In the genomic region with DNA sequence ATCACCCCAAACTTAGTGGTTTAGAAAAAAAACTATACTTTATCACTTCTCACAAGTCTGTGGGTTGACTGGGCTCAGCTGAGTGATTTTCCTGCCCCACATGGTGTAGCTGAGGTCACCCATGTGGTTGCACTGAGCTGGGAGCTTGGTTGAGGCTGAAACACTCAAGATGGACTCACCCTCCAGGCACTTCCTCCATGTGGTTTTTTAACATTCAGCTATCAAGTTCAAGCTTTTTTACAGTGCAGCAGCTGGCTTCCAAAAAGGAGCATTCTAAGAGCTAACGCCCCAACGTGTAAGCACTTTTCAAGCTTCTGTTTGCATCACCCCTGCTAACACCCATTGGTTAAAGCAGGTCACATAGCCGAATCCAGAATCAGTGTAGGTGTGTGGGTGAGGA, we compare ENCODE assay signal across 8 cellular contexts.
DNase-seq lines count a peak whose midpoint lies in the region; ATAC-seq lines count a peak whose summit lies in the region.

No MANE protein-coding gene starts in this region.

- H3K27ac ChIP-seq in aorta (ENCODE audit: low read depth in 1 of 2, low read length in 2 of 2): no peak overlapping the region
- no peak overlapping the region for H3K27ac ChIP-seq in right cardiac atrium (ENCODE audit: low read length)

- WGBS in aorta, 2 donors: 67 to 74% methylated on average over 3 of the region's 3 CpGs
- WGBS in right cardiac atrium: 56% methylated on average over 3 of the region's 3 CpGs

- H3K9me3 Mint-ChIP-seq in immature natural killer cell: peaks cover 3 to 18% (median 12%) of the 10 kb centered on the region in 6 donors

- H3K9me3 ChIP-seq in aorta (ENCODE audit: control insufficient read depth, low read length): no peaks in the 10 kb centered on the region
- H3K9me3 ChIP-seq in right cardiac atrium (ENCODE audit: control insufficient read depth, low read length): no peaks in the 10 kb centered on the region

- H3K27me3 Mint-ChIP-seq in immature natural killer cell (ENCODE audit: low read depth in 3 of 3): peaks cover 19 to 20% (median 19%) of the 10 kb centered on the region in 3 donors

- H3K36me3 Mint-ChIP-seq in immature natural killer cell: peaks cover 0 to 5% (median 0%) of the 10 kb centered on the region in 3 donors

- intact Hi-C loops in Right ventricle myocardium superior (cut with DNase I): no loop called here
- intact Hi-C loops in aorta (cut with DNase I): no loop called here
- intact Hi-C loops in right cardiac atrium (cut with DNase I): no loop called here

- peak overlapping the region; percentile 58 to 76 (median 67) for H3K4me3 Mint-ChIP-seq in immature natural killer cell

- H3K4me3 ChIP-seq in aorta (ENCODE audit: low read length in 2 of 2) (no peak overlapping the region), right cardiac atrium (ENCODE audit: low read length) (no peak overlapping the region)

- peak overlapping the region; percentile 55 to 85 (median 75) for H3K27ac Mint-ChIP-seq in immature natural killer cell

- ATAC-seq in HG03066 (IDR thresholded peaks at IDR 0.05; ENCODE audit: low read depth, unreplicated experiment) (peak; percentile 94), Right ventricle myocardium superior (ENCODE audit: poor library complexity) (no peak), aorta (ENCODE audit: low FRiP score) (no peak), right cardiac atrium (no peak)

- H3K27me3 ChIP-seq in aorta (ENCODE audit: control insufficient read depth in 1 of 2, insufficient read depth in 2 of 2, low read length in 1 of 2) (no peaks in the 10 kb centered on the region), right cardiac atrium (ENCODE audit: control insufficient read depth, insufficient read depth) (no peaks in the 10 kb centered on the region)

- H3K4me1 ChIP-seq in aorta (ENCODE audit: control insufficient read depth in 1 of 2, insufficient read depth in 2 of 2, low read length in 2 of 2) (no peaks in the 10 kb centered on the region), right cardiac atrium (ENCODE audit: control insufficient read depth, insufficient read depth, low read length) (no peaks in the 10 kb centered on the region)

- no peaks in the 10 kb centered on the region for H3K36me3 ChIP-seq in aorta (ENCODE audit: control insufficient read depth in 1 of 2, insufficient read depth in 2 of 2, low read length in 1 of 2)

- in situ Hi-C loops in SK-MEL-5 (cut with HindIII; ENCODE audit: low pct_unique_long_range_greater_than_20kb, low sequenced_read_pairs): no loop called here

- DNase-seq in stimulated activated CD4-positive, alpha-beta T cell treated with anti-CD3 and anti-CD28 coated beads, Interleukin-12 subunit alpha, Interleukin-12 subunit beta, amount 100 ng/mL, for 48 hours (ENCODE audit: low read depth in 2 of 3, low spot score in 1 of 3): peak; percentile 8 to 33 (median 23)
- no peak for DNase-seq in stimulated activated CD4-positive, alpha-beta T cell treated with anti-CD3 and anti-CD28 coated beads, Interleukin-4, amount 100 ng/mL, for 1 hour
- peak; percentile 11 for DNase-seq in SK-MEL-5 (ENCODE audit: low read depth, low spot score)
- DNase-seq in immature natural killer cell: peak; percentile 81 to 84 (median 83)
- no peak for DNase-seq in Right ventricle myocardium superior
- DNase-seq in aorta: no peak
- no peak for DNase-seq in right cardiac atrium

- H3K4me1 Mint-ChIP-seq in immature natural killer cell: peaks cover 32 to 43% of the 10 kb centered on the region in 2 donors

Comparison
In these comparisons a context has a peak if more than half of its experiments do, and no peak if none do; other contexts are left out.
1. DNase-seq: peak in stimulated activated CD4-positive, alpha-beta T cell treated with anti-CD3 and anti-CD28 coated beads, Interleukin-12 subunit alpha, Interleukin-12 subunit beta, amount 100 ng/mL, for 48 hours (3 of 3), SK-MEL-5 (single experiment) and immature natural killer cell (3 of 3); none in stimulated activated CD4-positive, alpha-beta T cell treated with anti-CD3 and anti-CD28 coated beads, Interleukin-4, amount 100 ng/mL, for 1 hour (single experiment), Right ventricle myocardium superior (single experiment), aorta (0 of 2) and right cardiac atrium (0 of 3).